ENCODE assay signal across 8 cellular contexts in genomic region chr10:66931340-66931948, GRCh38. TPM values are rescaled to one million over a fixed set of nuclear protein-coding genes. Genes with fewer than 3 reads are reported as not detected.
DNase-seq lines count a peak whose midpoint lies in the region; ATAC-seq and TF ChIP-seq lines count a peak whose summit lies in the region.

No MANE protein-coding gene starts in this region.

- no peaks in the 10 kb centered on the region for H3K36me3 ChIP-seq in tibial artery

- peaks cover 18% of the 10 kb centered on the region for H3K27me3 ChIP-seq in AG04450 (ENCODE audit: control insufficient read depth, insufficient read depth, low read length)
- H3K27me3 ChIP-seq in tibial artery: peaks cover 0 to 21% of the 10 kb centered on the region in 2 donors

- no peak overlapping the region for H3K27ac ChIP-seq in AG04450 (ENCODE audit: low read depth, low read length)
- H3K27ac ChIP-seq in tibial artery: no peak overlapping the region

- POLR2A ChIA-PET in AG04450 (lab: Yijun Ruan, JAX): no interaction called here

- peak; percentile 79 for ATAC-seq in HG02759 (IDR thresholded peaks at IDR 0.05; ENCODE audit: unreplicated experiment)

- TF ChIP-seq CTCF in AG04450 (IDR thresholded peaks at IDR 0.05; ENCODE audit: low read depth, low read length): peak; percentile 85
- TF ChIP-seq CTCF in GM12875 (IDR thresholded peaks at IDR 0.05; ENCODE audit: borderline replicate concordance, insufficient read depth, low read depth, low read length): peak; percentile 49; the same call in 1 of the 2 replicates
- TF ChIP-seq CTCF in tibial artery (IDR thresholded peaks at IDR 0.05): peak; percentile 53 to 63

- no peaks in the 10 kb centered on the region for H3K9me3 ChIP-seq in AG04450 (ENCODE audit: control insufficient read depth, insufficient read depth, low read length)
- H3K9me3 ChIP-seq in tibial artery: no peaks in the 10 kb centered on the region

- CTCF ChIA-PET in AG04450 (lab: Charles Lee): interaction anchor here (0.6 to 2.2 kb wide), 8 partner anchors 16 to 849 kb away, joined by 3 to 15 read pairs (median 3); no protein-coding TSS in a partner anchor

- peaks cover 0 to 5% (median 0%) of the 10 kb centered on the region in 4 donors for H3K4me1 ChIP-seq in tibial artery

- no peak overlapping the region for H3K4me3 ChIP-seq in AG04450 (ENCODE audit: low read depth, low read length)
- H3K4me3 ChIP-seq in GM12875 (ENCODE audit: low read depth, low read length): no peak overlapping the region
- H3K4me3 ChIP-seq in tibial artery: no peak overlapping the region

- intact Hi-C loops in tibial artery (cut with DNase I; ENCODE audit: low total_unique reads): no loop called here

- peak; percentile 41 for DNase-seq in AG04450 (ENCODE audit: low read depth, low spot score)
- DNase-seq in NCI-H1930 (lab: John Stamatoyannopoulos, UW): peak; percentile 0 to 19
- DNase-seq in amniotic epithelial cell (ENCODE audit: low read depth): peak; percentile 79
- DNase-seq in inferior parietal cortex (ENCODE audit: extremely low spot score): peak; percentile 91
- no peak for DNase-seq in tibial artery
- DNase-seq in stimulated activated CD8-positive, alpha-beta memory T cell treated with anti-CD3 and anti-CD28 coated beads, Interleukin-4, amount 100 ng/mL, for 48 hours: no peak

RNA-seq across cellular contexts. Expression of gene LRRTM3, which starts 5.6 kb away (rescaled TPM):
- not detected in 2 replicates for polyA plus RNA-seq in AG04450 (2011; rRNA removed)
- not detected in 2 replicates for polyA minus RNA-seq in AG04450 (2011; rRNA and poly(A)+ RNA removed)

Comparison
In these comparisons a context has a peak if more than half of its experiments do, and no peak if none do; other contexts are left out.
1. DNase-seq: peak in AG04450 (single experiment), NCI-H1930 (2 of 2), amniotic epithelial cell (single experiment) and inferior parietal cortex (single experiment); none in tibial artery (0 of 2) and stimulated activated CD8-positive, alpha-beta memory T cell treated with anti-CD3 and anti-CD28 coated beads, Interleukin-4, amount 100 ng/mL, for 48 hours (single experiment).
2. Peak in every context shown above with its lines, with median percentiles within 50 percentile points of each other: CTCF ChIP-seq.